14 cellular contexts compared by ENCODE assay signal in genomic region chr7:139300390-139300789, GRCh38. TPM values are rescaled to one million over a fixed set of nuclear protein-coding genes. Genes with fewer than 3 reads are reported as not detected.
DNase-seq lines count a peak whose midpoint lies in the region; ATAC-seq, FAIRE-seq and TF ChIP-seq lines count a peak whose summit lies in the region.
"Had no signal": no experiment of that assay in that cellular context is flagged by ENCODE, and none has a peak within 500 bp of the region (broad histone marks: within the 10 kb centered on the region; RNA-seq: fewer than 3 reads in every experiment).

No MANE protein-coding gene starts in this region.

- CTCF ChIA-PET in A549 (lab: Yijun Ruan, JAX) = no interaction called here

- H3K4me3 ChIP-seq in A549 (no peak overlapping the region), choroid plexus epithelial cell (ENCODE audit: low read depth, low read length) (no peak overlapping the region)
- H3K4me3 ChIP-seq: BLaER1 had no signal

- H3K9me3 Mint-ChIP-seq in nephron = no peaks in the 10 kb centered on the region
- no peaks in the 10 kb centered on the region for H3K9me3 Mint-ChIP-seq in naive thymus-derived CD8-positive, alpha-beta T cell
- H3K9me3 Mint-ChIP-seq: CD8-positive, alpha-beta memory T cell had no signal

- H3K4me1 Mint-ChIP-seq in nephron = peaks cover 5% of the 10 kb centered on the region
- no peaks in the 10 kb centered on the region for H3K4me1 Mint-ChIP-seq in naive thymus-derived CD8-positive, alpha-beta T cell
- H3K4me1 Mint-ChIP-seq: CD8-positive, alpha-beta memory T cell had no signal

- H3K36me3 Mint-ChIP-seq in nephron (ENCODE audit: low read depth) = peaks cover 39% of the 10 kb centered on the region
- peaks cover 0 to 61% (median 27%) of the 10 kb centered on the region in 3 donors for H3K36me3 Mint-ChIP-seq in naive thymus-derived CD8-positive, alpha-beta T cell

- peak overlapping the region; percentile 37 to 92 (median 84) for H3K27ac Mint-ChIP-seq in nephron
- H3K27ac Mint-ChIP-seq in naive thymus-derived CD8-positive, alpha-beta T cell = no peak overlapping the region

- H3K27me3 Mint-ChIP-seq in nephron (ENCODE audit: low read depth) = no peaks in the 10 kb centered on the region
- no peaks in the 10 kb centered on the region for H3K27me3 Mint-ChIP-seq in naive thymus-derived CD8-positive, alpha-beta T cell
- H3K27me3 Mint-ChIP-seq: CD8-positive, alpha-beta memory T cell had no signal

- TF ChIP-seq EP300 in A549 (IDR thresholded peaks at IDR 0.05) = no peak

- DNase-seq in A549 (ENCODE audit: low read depth in 1 of 2, low spot score in 1 of 2) (no peak), LHCN-M2 (ENCODE audit: low read depth) (peak; percentile 10), choroid plexus epithelial cell (ENCODE audit: low read depth) (peak; percentile 16), NAMALWA (ENCODE audit: low spot score) (no peak), SKM-1 treated with dmso at 0.1 percent for 144 hours (lab: John Stamatoyannopoulos, UW; ENCODE audit: unreplicated experiment) (no peak)
- DNase-seq in naive thymus-derived CD8-positive, alpha-beta T cell = no peak
- DNase-seq: AML-193; CD8-positive, alpha-beta memory T cell; DMS53 had no signal

- H3K4me3 Mint-ChIP-seq in nephron = no peak overlapping the region
- no peak overlapping the region for H3K4me3 Mint-ChIP-seq in naive thymus-derived CD8-positive, alpha-beta T cell
- H3K4me3 Mint-ChIP-seq: CD8-positive, alpha-beta memory T cell had no signal

- H3K4me2 ChIP-seq in A549 = no peak overlapping the region
- H3K4me2 ChIP-seq: BLaER1 had no signal

- TF ChIP-seq CTCF in A549 (IDR thresholded peaks at IDR 0.05) (no peak), choroid plexus epithelial cell (conservative IDR thresholded peaks at IDR 0.05; ENCODE audit: low read depth, low read length) (no peak), nephron (IDR thresholded peaks at IDR 0.05; ENCODE audit: unreplicated experiment in 3 of 3) (no peak)

- no peak for TF ChIP-seq RAD21 in A549 (conservative IDR thresholded peaks at IDR 0.05 in 1 of 2, IDR thresholded peaks at IDR 0.05 in 1 of 2)

- FAIRE-seq in A549 (lab: Jason Lieb, UNC) = no peak
- FAIRE-seq: H1 had no signal

- WGBS in A549 (ENCODE audit: missing lambda C conversion rate) = 42% methylated on average over 2 of the region's 2 CpGs

- peaks cover 20% of the 10 kb centered on the region for H3K4me1 ChIP-seq in A549

- TF ChIP-seq POLR2A in A549 (IDR thresholded peaks at IDR 0.05; ENCODE audit: low read length) = no peak

- no peak for ATAC-seq in A549
- no peak for ATAC-seq in naive thymus-derived CD8-positive, alpha-beta T cell
- ATAC-seq: HCT116 had no signal

- H3K9me3 ChIP-seq in A549 = no peaks in the 10 kb centered on the region
- H3K9me3 ChIP-seq: BLaER1 had no signal

- no peak overlapping the region for H3K27ac ChIP-seq in A549
- H3K27ac ChIP-seq: 22Rv1, BLaER1 had no signal

- POLR2A ChIA-PET in A549 (lab: Yijun Ruan, JAX) = no interaction called here
- POLR2A ChIA-PET in naive thymus-derived CD8-positive, alpha-beta T cell (lab: Charles Lee) = interaction anchor here (0.6 kb wide), 1 partner anchor 57 kb away, joined by 5 read pairs; no protein-coding TSS in a partner anchor

TF ChIP-seq in A549, 52 proteins besides CTCF, POLR2A, EP300 and RAD21:
- TF ChIP-seq FOSL2 (IDR thresholded peaks at IDR 0.05) (no peak), FOSL2 (CRISPR knock-in tag; IDR thresholded peaks at IDR 0.05) (peak; percentile 42; the same call in 1 of the 2 replicates), CEBPB (IDR thresholded peaks at IDR 0.05) (no peak)

RNA-seq across cellular contexts. Expression of gene FMC1, which starts 40.7 kb away (rescaled TPM):
- polyA plus RNA-seq in A549 (2011; rRNA removed) = 21.1 and 23.4 TPM in 2 replicates
- 40.5 and 43.6 TPM in 2 replicates for polyA plus RNA-seq in A549 (2012; cell fraction: cytosol; rRNA removed)
- 17.6 and 23.0 TPM in 2 replicates for polyA plus RNA-seq in A549 (2012; cell fraction: nucleus; rRNA removed)
- polyA plus RNA-seq in A549 (2017; fragmentation: RNase III; extraction: RNeasy Plus Mini Kit Qiagen cat#74134 plus additional on column Dnase treatment) = 18.9 to 22.4 TPM (median 20.5 TPM) in 3 replicates
- 4.8 and 10.5 TPM in 2 replicates for polyA minus RNA-seq in A549 (2011; rRNA and poly(A)+ RNA removed)
- total RNA-seq in LHCN-M2 (2014; rRNA removed) = 9.3 and 14.7 TPM in 2 replicates
- 48.2 TPM for polyA plus RNA-seq in LHCN-M2 (2012)
- total RNA-seq in naive thymus-derived CD8-positive, alpha-beta T cell = 10 to 100 TPM; 11.5 to 12.0 TPM
- polyA plus RNA-seq in naive thymus-derived CD8-positive, alpha-beta T cell = 10 to 100 TPM; 45.3 to 62.1 (median 53.6) TPM

RNA-seq across cellular contexts. Expression of gene LUC7L2, which starts 59.3 kb away (rescaled TPM):
- polyA plus RNA-seq in A549 (2011; rRNA removed) (49.5 and 75.7 TPM in 2 replicates), A549 (2017; fragmentation: RNase III; extraction: RNeasy Plus Mini Kit Qiagen cat#74134 plus additional on column Dnase treatment) (47.8 to 50.0 TPM (median 49.5 TPM) in 3 replicates)
- 26.6 and 39.9 TPM in 2 replicates for polyA plus RNA-seq in A549 (2012; cell fraction: cytosol; rRNA removed)
- 33.5 and 60.9 TPM in 2 replicates for polyA plus RNA-seq in A549 (2012; cell fraction: nucleus; rRNA removed)
- 17.9 and 21.6 TPM in 2 replicates for polyA minus RNA-seq in A549 (2011; rRNA and poly(A)+ RNA removed)
- 78.5 and 86.4 TPM in 2 replicates for total RNA-seq in LHCN-M2 (2014; rRNA removed)
- polyA plus RNA-seq in LHCN-M2 (2012) = 36.0 TPM
- 100 to 1,000 TPM; 139 to 147 TPM for total RNA-seq in naive thymus-derived CD8-positive, alpha-beta T cell
- polyA plus RNA-seq in naive thymus-derived CD8-positive, alpha-beta T cell = 10 to 100 TPM; 51.6 to 80.6 (median 55.2) TPM

Comparison
In these comparisons a context has a peak if more than half of its experiments do, and no peak if none do; other contexts are left out.
1. DNase-seq: peak in LHCN-M2 (single experiment) and choroid plexus epithelial cell (single experiment); none in A549 (0 of 2), NAMALWA (single experiment), SKM-1 treated with dmso at 0.1 percent for 144 hours (single experiment) and naive thymus-derived CD8-positive, alpha-beta T cell (0 of 10).
2. H3K27ac Mint-ChIP-seq: peak in nephron (3 of 3); none in naive thymus-derived CD8-positive, alpha-beta T cell (0 of 10).